In genomic region chr5:152389209-152389608, GRCh38 we compare ENCODE assay signal across 29 cellular contexts. TPM values are rescaled to one million over a fixed set of nuclear protein-coding genes. Genes with fewer than 3 reads are reported as not detected.
"Had no signal": no experiment of that assay in that cellular context is flagged by ENCODE, and none has a peak within 500 bp of the region (broad histone marks: within the 10 kb centered on the region; RNA-seq: fewer than 3 reads in every experiment).

No MANE protein-coding gene starts in this region.

- H3K9me3 ChIP-seq: lower lobe of right lung, psoas muscle, uterus had no signal

- ATAC-seq: left cardiac atrium; left lung; lower lobe of right lung; naive thymus-derived CD8-positive, alpha-beta T cell; psoas muscle; right lobe of liver; stimulated activated memory B cell treated with anti-CD40 and anti-IgM and Interleukin-4, amounts not matched to agents 10 μg/mL and 1 μg/mL and 100 μg/mL, for 72 hours; stimulated activated naive CD8-positive, alpha-beta T cell treated with anti-CD3 and anti-CD28 coated beads, Interleukin-15, amount 100 ng/mL, for 72 hours had no signal

- H3K4me1 ChIP-seq: left lung, lower lobe of right lung, parathyroid adenoma, psoas muscle, right lobe of liver, tibial nerve, uterus had no signal

- H3K9ac ChIP-seq: parathyroid adenoma had no signal

- H2AFZ ChIP-seq: parathyroid adenoma had no signal

- H3K27me3 ChIP-seq: left lung, right lobe of liver, tibial nerve, uterus had no signal

- H3K79me2 ChIP-seq: parathyroid adenoma had no signal

- FAIRE-seq: keratinocyte had no signal

- H3K4me2 ChIP-seq: smooth muscle cell had no signal

- H3K4me3 ChIP-seq: left lung, lower lobe of right lung, psoas muscle, right lobe of liver, smooth muscle cell, tibial nerve, uterus had no signal

- DNase-seq: hippocampal formation; kidney glomerular epithelial cell; left cardiac atrium; left lung; lower lobe of right lung; mesendoderm; naive thymus-derived CD8-positive, alpha-beta T cell; occipital lobe; psoas muscle; right lobe of liver; stimulated activated CD4-positive, alpha-beta T cell treated with anti-CD3 and anti-CD28 coated beads, Interleukin-1b, Interleukin-23, amount 100 ng/mL, for 48 hours; stimulated activated CD4-positive, alpha-beta T cell treated with anti-CD3 and anti-CD28 coated beads, Interleukin-2, amount 100 ng/mL, for 48 hours; stimulated activated CD4-positive, alpha-beta T cell treated with anti-CD3 and anti-CD28 coated beads, Interleukin-4, amount 100 ng/mL, for 4 hours; stimulated activated CD8-positive, alpha-beta memory T cell treated with anti-CD3 and anti-CD28 coated beads, Interleukin-4, amount 100 ng/mL, for 48 hours; stimulated activated naive CD4-positive, alpha-beta T cell treated with Interleukin-2 at 50 U/mL for 16 hours; stimulated activated naive CD8-positive, alpha-beta T cell treated with anti-CD3 and anti-CD28 coated beads, Interleukin-15, amount 100 ng/mL, for 72 hours; substantia nigra; uterus had no signal

- H3K27ac ChIP-seq: left lung, lower lobe of right lung, parathyroid adenoma, psoas muscle, right lobe of liver, tibial nerve, uterus had no signal

- H3K36me3 ChIP-seq: left lung, lower lobe of right lung, right lobe of liver, tibial nerve, uterus had no signal

RNA-seq across cellular contexts. Expression of gene NMUR2, which starts 15.9 kb away (rescaled TPM):
- total RNA-seq: liver; lower lobe of right lung; naive thymus-derived CD8-positive, alpha-beta T cell; occipital lobe; osteocyte; posterior vena cava; psoas muscle; right lobe of liver; skeletal muscle tissue; smooth muscle cell; temporal lobe; tibial nerve; ureter; uterus had no signal
- polyA plus RNA-seq: liver; naive thymus-derived CD8-positive, alpha-beta T cell; psoas muscle; smooth muscle cell had no signal
